14 cellular contexts compared by ENCODE assay signal in genomic region chr3:106282931-106283330, GRCh38.
DNase-seq lines count a peak whose midpoint lies in the region; ATAC-seq and TF ChIP-seq lines count a peak whose summit lies in the region.
"Had no signal": no experiment of that assay in that cellular context is flagged by ENCODE, and none has a peak within 500 bp of the region (broad histone marks: within the 10 kb centered on the region; RNA-seq: fewer than 3 reads in every experiment).

No MANE protein-coding gene starts in this region.

- H3K27me3 Mint-ChIP-seq in mesothelial cell of epicardium (ENCODE audit: low read depth) (no peaks in the 10 kb centered on the region), chondrocyte (ENCODE audit: low read depth) (no peaks in the 10 kb centered on the region)
- H3K27me3 Mint-ChIP-seq in activated T-cell treated with anti-CD3 and anti-CD28 coated beads, Interleukin-2, amount 50 U/mL, for 72 hours (ENCODE audit: low read depth): no peaks in the 10 kb centered on the region
- H3K27me3 Mint-ChIP-seq: B cell; CD4-positive, alpha-beta T cell had no signal

- intact Hi-C loops in sciatic nerve (cut with DNase I): no loop called here

- peak; percentile 17 for DNase-seq in GM04503 (ENCODE audit: low read depth)
- DNase-seq in astrocyte of the hippocampus (ENCODE audit: low read depth, low spot score): peak; percentile 5
- DNase-seq in mesothelial cell of epicardium (ENCODE audit: low spot score in 2 of 2, unreplicated experiment in 2 of 2): no peak
- no peak for DNase-seq in activated T-cell treated with anti-CD3 and anti-CD28 coated beads, Interleukin-2, amount 50 U/mL, for 72 hours
- DNase-seq in chondrocyte (ENCODE audit: low spot score): no peak
- DNase-seq in sciatic nerve (ENCODE audit: low spot score): no peak
- DNase-seq: ACHN; C1 segment of cervical spinal cord; Calu3; CD4-positive, alpha-beta T cell; DMS 273 treated with DMSO at 0.1 percent for 48 hours had no signal

- TF ChIP-seq CTCF in mesothelial cell of epicardium (IDR thresholded peaks at IDR 0.05; ENCODE audit: unreplicated experiment): no peak
- no peak for TF ChIP-seq CTCF in chondrocyte (IDR thresholded peaks at IDR 0.05)

- H3K36me3 Mint-ChIP-seq in mesothelial cell of epicardium: peaks cover 37% of the 10 kb centered on the region
- peaks cover 0 to 19% of the 10 kb centered on the region in 2 donors for H3K36me3 Mint-ChIP-seq in activated T-cell treated with anti-CD3 and anti-CD28 coated beads, Interleukin-2, amount 50 U/mL, for 72 hours (ENCODE audit: insufficient read depth in 2 of 2)
- no peaks in the 10 kb centered on the region for H3K36me3 Mint-ChIP-seq in chondrocyte (ENCODE audit: low read depth)

- H3K27ac Mint-ChIP-seq in mesothelial cell of epicardium: peak overlapping the region; percentile 80
- H3K27ac Mint-ChIP-seq in activated T-cell treated with anti-CD3 and anti-CD28 coated beads, Interleukin-2, amount 50 U/mL, for 72 hours: no peak overlapping the region
- no peak overlapping the region for H3K27ac Mint-ChIP-seq in chondrocyte (ENCODE audit: unreplicated experiment)
- H3K27ac Mint-ChIP-seq: B cell; CD4-positive, alpha-beta T cell had no signal

- ATAC-seq in activated T-cell treated with anti-CD3 and anti-CD28 coated beads, Interleukin-2, amount 50 U/mL, for 72 hours (replicated peaks in 1 of 2): no peak
- ATAC-seq in HG03175 (IDR thresholded peaks at IDR 0.05; ENCODE audit: unreplicated experiment): no peak
- ATAC-seq in sciatic nerve: no peak
- ATAC-seq: HepG2 had no signal

- H3K4me3 Mint-ChIP-seq in mesothelial cell of epicardium: no peak overlapping the region
- H3K4me3 Mint-ChIP-seq in activated T-cell treated with anti-CD3 and anti-CD28 coated beads, Interleukin-2, amount 50 U/mL, for 72 hours: no peak overlapping the region
- H3K4me3 Mint-ChIP-seq in chondrocyte (ENCODE audit: unreplicated experiment): no peak overlapping the region
- H3K4me3 Mint-ChIP-seq: B cell; CD4-positive, alpha-beta T cell had no signal

- H3K4me1 Mint-ChIP-seq in mesothelial cell of epicardium (peaks cover 27% of the 10 kb centered on the region), chondrocyte (ENCODE audit: low read depth) (peaks cover 4% of the 10 kb centered on the region)
- peaks cover under 1% of the 10 kb centered on the region for H3K4me1 Mint-ChIP-seq in activated T-cell treated with anti-CD3 and anti-CD28 coated beads, Interleukin-2, amount 50 U/mL, for 72 hours (ENCODE audit: low read depth)

- H3K9me3 Mint-ChIP-seq in mesothelial cell of epicardium: peaks cover 59% of the 10 kb centered on the region
- H3K9me3 Mint-ChIP-seq in activated T-cell treated with anti-CD3 and anti-CD28 coated beads, Interleukin-2, amount 50 U/mL, for 72 hours: peaks cover 9 to 11% of the 10 kb centered on the region in 2 donors
- H3K9me3 Mint-ChIP-seq in chondrocyte (ENCODE audit: low read depth): peaks cover 9% of the 10 kb centered on the region

Comparison
In these comparisons a context has a peak if more than half of its experiments do, and no peak if none do; other contexts are left out.
1. DNase-seq: peak in GM04503 (single experiment) and astrocyte of the hippocampus (single experiment); none in mesothelial cell of epicardium (0 of 2), activated T-cell treated with anti-CD3 and anti-CD28 coated beads, Interleukin-2, amount 50 U/mL, for 72 hours (0 of 2), chondrocyte (single experiment) and sciatic nerve (single experiment).